Comparison of ENCODE assay signal across 23 cellular contexts in genomic region chr19:43300876-43301765, GRCh38. TPM values are rescaled to one million over a fixed set of nuclear protein-coding genes. Genes with fewer than 3 reads are reported as not detected.
DNase-seq lines count a peak whose midpoint lies in the region; TF ChIP-seq lines count a peak whose summit lies in the region.
"Had no signal": no experiment of that assay in that cellular context is flagged by ENCODE, and none has a peak within 500 bp of the region (broad histone marks: within the 10 kb centered on the region; RNA-seq: fewer than 3 reads in every experiment).

No MANE protein-coding gene starts in this region.

- H3K27ac ChIP-seq in HEK293 (ENCODE audit: extremely low read depth, low read depth, low read length), result no peak overlapping the region
- H3K27ac ChIP-seq in WERI-Rb-1, result peak overlapping the region; percentile 90
- no peak overlapping the region for H3K27ac ChIP-seq in ascending aorta
- H3K27ac ChIP-seq: A549, BLaER1, HL-60, RWPE1 had no signal

- POLR2A ChIA-PET in HEK293 (lab: Yijun Ruan, JAX), result no interaction called here

- H3K27me3 ChIP-seq in WERI-Rb-1 (ENCODE audit: insufficient read depth, low read depth, severe bottlenecking) (no peaks in the 10 kb centered on the region), ascending aorta (no peaks in the 10 kb centered on the region)
- H3K27me3 ChIP-seq: BLaER1 had no signal

- H3K36me3 ChIP-seq in HEK293 (ENCODE audit: control insufficient read depth in 2 of 2, insufficient read depth in 1 of 2, low read length in 2 of 2), result no peaks in the 10 kb centered on the region
- H3K36me3 ChIP-seq in WERI-Rb-1, result no peaks in the 10 kb centered on the region
- H3K36me3 ChIP-seq in ascending aorta, result no peaks in the 10 kb centered on the region
- H3K36me3 ChIP-seq: BLaER1 had no signal

- DNase-seq in EH (ENCODE audit: low read depth), result peak; percentile 15
- no peak for DNase-seq in WERI-Rb-1
- peak; percentile 8 for DNase-seq in glomerular visceral epithelial cell (ENCODE audit: extremely low spot score)
- DNase-seq in Kasumi-1 (lab: John Stamatoyannopoulos, UW), result no peak
- no peak for DNase-seq in ascending aorta (ENCODE audit: low spot score in 2 of 2)
- DNase-seq in T1000 (lab: John Stamatoyannopoulos, UW), result no peak
- no peak for DNase-seq in activated T-cell treated with anti-CD3 and anti-CD28 coated beads, Interleukin-2, amount 50 U/mL, for 1 hour
- DNase-seq: CD4-positive, alpha-beta memory T cell; DMS153; HFFc6; NCI-H1092 treated with DMSO at 0.1 percent for 48 hours; NCI-H1694; NCI-H2081 treated with DMSO at 0.1 percent for 48 hours; NCI-H446 treated with DMSO at 0.1 percent for 48 hours; NCI-H774; OCI-M1 had no signal

- H3K4me1 ChIP-seq in HEK293 (ENCODE audit: control insufficient read depth, insufficient read depth, low read length) (no peaks in the 10 kb centered on the region), ascending aorta (no peaks in the 10 kb centered on the region)
- H3K4me1 ChIP-seq: A549 had no signal

- CTCF ChIA-PET in HEK293 (lab: Yijun Ruan, JAX), result interaction anchor here (0.7 to 3.1 kb wide), 9 partner anchors 10 to 370 kb away, joined by 3 to 15 read pairs (median 3); no protein-coding TSS in a partner anchor

- TF ChIP-seq CTCF in HEK293 (tag by site-specific recombination; IDR thresholded peaks at IDR 0.05) (no peak), WERI-Rb-1 (IDR thresholded peaks at IDR 0.05; ENCODE audit: low read depth, low read length) (no peak), ascending aorta (IDR thresholded peaks at IDR 0.05) (no peak)

- H3K9me3 ChIP-seq in HEK293 (ENCODE audit: control insufficient read depth, insufficient read depth, low read depth, low read length) (no peaks in the 10 kb centered on the region), WERI-Rb-1 (ENCODE audit: severe bottlenecking) (peaks cover 3% of the 10 kb centered on the region), ascending aorta (no peaks in the 10 kb centered on the region)
- H3K9me3 ChIP-seq: A549, BLaER1 had no signal

- intact Hi-C loops in ascending aorta (cut with DNase I), result no loop called here

- no peak overlapping the region for H3K4me3 ChIP-seq in HEK293 (ENCODE audit: low read depth, low read length)
- no peak overlapping the region for H3K4me3 ChIP-seq in WERI-Rb-1 (ENCODE audit: low read depth, low read length)
- H3K4me3 ChIP-seq in ascending aorta, result no peak overlapping the region
- H3K4me3 ChIP-seq: A549, BLaER1 had no signal

TF ChIP-seq in HEK293, 187 proteins besides CTCF, POLR2A, EP300 and RAD21:
- TF ChIP-seq ZBTB48 (tag by site-specific recombination; IDR thresholded peaks at IDR 0.05) (0 out of 2 replicates have a peak, but pooled peaks have one; percentile 28), ZNF707 (tag by site-specific recombination; IDR thresholded peaks at IDR 0.05) (no peak), ZNF140 (tag by site-specific recombination; IDR thresholded peaks at IDR 0.05) (peak; percentile 67; the same call in 1 of the 2 replicates)
- TF ChIP-seq, protein P1, sequence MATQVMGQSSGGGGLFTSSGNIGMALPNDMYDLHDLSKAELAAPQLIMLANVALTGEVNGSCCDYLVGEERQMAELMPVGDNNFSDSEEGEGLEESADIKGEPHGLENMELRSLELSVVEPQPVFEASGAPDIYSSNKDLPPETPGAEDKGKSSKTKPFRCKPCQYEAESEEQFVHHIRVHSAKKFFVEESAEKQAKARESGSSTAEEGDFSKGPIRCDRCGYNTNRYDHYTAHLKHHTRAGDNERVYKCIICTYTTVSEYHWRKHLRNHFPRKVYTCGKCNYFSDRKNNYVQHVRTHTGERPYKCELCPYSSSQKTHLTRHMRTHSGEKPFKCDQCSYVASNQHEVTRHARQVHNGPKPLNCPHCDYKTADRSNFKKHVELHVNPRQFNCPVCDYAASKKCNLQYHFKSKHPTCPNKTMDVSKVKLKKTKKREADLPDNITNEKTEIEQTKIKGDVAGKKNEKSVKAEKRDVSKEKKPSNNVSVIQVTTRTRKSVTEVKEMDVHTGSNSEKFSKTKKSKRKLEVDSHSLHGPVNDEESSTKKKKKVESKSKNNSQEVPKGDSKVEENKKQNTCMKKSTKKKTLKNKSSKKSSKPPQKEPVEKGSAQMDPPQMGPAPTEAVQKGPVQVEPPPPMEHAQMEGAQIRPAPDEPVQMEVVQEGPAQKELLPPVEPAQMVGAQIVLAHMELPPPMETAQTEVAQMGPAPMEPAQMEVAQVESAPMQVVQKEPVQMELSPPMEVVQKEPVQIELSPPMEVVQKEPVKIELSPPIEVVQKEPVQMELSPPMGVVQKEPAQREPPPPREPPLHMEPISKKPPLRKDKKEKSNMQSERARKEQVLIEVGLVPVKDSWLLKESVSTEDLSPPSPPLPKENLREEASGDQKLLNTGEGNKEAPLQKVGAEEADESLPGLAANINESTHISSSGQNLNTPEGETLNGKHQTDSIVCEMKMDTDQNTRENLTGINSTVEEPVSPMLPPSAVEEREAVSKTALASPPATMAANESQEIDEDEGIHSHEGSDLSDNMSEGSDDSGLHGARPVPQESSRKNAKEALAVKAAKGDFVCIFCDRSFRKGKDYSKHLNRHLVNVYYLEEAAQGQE (tag by site-specific recombination; IDR thresholded peaks at IDR 0.05), result peak; percentile 78

RNA-seq across cellular contexts. Expression of gene PSG9, which starts 31.8 kb away (rescaled TPM):
- not detected for total RNA-seq in ascending aorta
- total RNA-seq: CD4-positive, alpha-beta memory T cell; LHCN-M2 had no signal

RNA-seq across cellular contexts. Expression of gene CD177, which starts 52.4 kb away (rescaled TPM):
- not detected for total RNA-seq in ascending aorta
- total RNA-seq: CD4-positive, alpha-beta memory T cell; Daoy; LHCN-M2 had no signal

Comparison
In these comparisons a context has a peak if more than half of its experiments do, and no peak if none do; other contexts are left out.
1. DNase-seq: peak in EH (single experiment) and glomerular visceral epithelial cell (single experiment); none in WERI-Rb-1 (single experiment), Kasumi-1 (0 of 2), ascending aorta (0 of 2), T1000 (single experiment) and activated T-cell treated with anti-CD3 and anti-CD28 coated beads, Interleukin-2, amount 50 U/mL, for 1 hour (single experiment).